ENCODE assay signal across 14 cellular contexts in genomic region chr17:37567137-37567927, GRCh38. TPM values are rescaled to one million over a fixed set of nuclear protein-coding genes. Genes with fewer than 3 reads are reported as not detected.
DNase-seq lines count a peak whose midpoint lies in the region; ATAC-seq, FAIRE-seq and TF ChIP-seq lines count a peak whose summit lies in the region.
"Had no signal": no experiment of that assay in that cellular context is flagged by ENCODE, and none has a peak within 500 bp of the region (broad histone marks: within the 10 kb centered on the region; RNA-seq: fewer than 3 reads in every experiment).

No MANE protein-coding gene starts in this region.

- no peak for TF ChIP-seq RAD21 in HepG2 (CRISPR knock-in tag; IDR thresholded peaks at IDR 0.05)

- intact Hi-C loops in HepG2 (cut with micrococcal nuclease; ENCODE audit: unreplicated experiment) (no loop called here), body of pancreas (cut with DNase I) (no loop called here), gastrocnemius medialis (cut with DNase I; ENCODE audit: low total_unique reads) (no loop called here)

- 90% methylated on average over 6 of the region's 6 CpGs for WGBS in HepG2 (ENCODE audit: low lambda C conversion rate)
- WGBS in body of pancreas, 2 donors, result 77 to 80% methylated on average over 6 of the region's 6 CpGs

- H3K4me3 Mint-ChIP-seq in activated T-helper 17 cell treated with anti-CD3 and anti-CD28 coated beads, Interleukin-2, amount 50 U/mL, for 72 hours, result no peak overlapping the region
- H3K4me3 Mint-ChIP-seq: HFFc6 had no signal

- H3K4me3 ChIP-seq in Karpas-422 (ENCODE audit: low read length), result no peak overlapping the region
- no peak overlapping the region for H3K4me3 ChIP-seq in HepG2 (replicated peaks in 1 of 3; ENCODE audit: insufficient read depth in 1 of 3, low read depth in 2 of 3, low read length in 3 of 3)
- H3K4me3 ChIP-seq in body of pancreas, result no peak overlapping the region
- no peak overlapping the region for H3K4me3 ChIP-seq in gastrocnemius medialis

- H3K9me2 ChIP-seq in Karpas-422 (replicated peaks; ENCODE audit: insufficient read depth, low read length), result no peaks in the 10 kb centered on the region

- no peak for FAIRE-seq in HepG2 (lab: Jason Lieb, UNC)
- FAIRE-seq: GM12891 had no signal

- H3K36me3 ChIP-seq in Karpas-422 (ENCODE audit: insufficient read depth, low read length) (peaks cover 40% of the 10 kb centered on the region), HepG2 (replicated peaks in 1 of 2; ENCODE audit: control insufficient read depth in 1 of 2, insufficient read depth in 2 of 2, low read length in 2 of 2) (peaks cover 7 to 59% of the 10 kb centered on the region in 2 experiments), body of pancreas (replicated peaks in 1 of 2; ENCODE audit: insufficient read depth in 1 of 2, low read depth in 2 of 2) (peaks cover 5 to 15% of the 10 kb centered on the region in 2 donors), gastrocnemius medialis (peaks cover 7 to 73% of the 10 kb centered on the region in 2 donors)

- no peaks in the 10 kb centered on the region for H3K4me1 ChIP-seq in Karpas-422 (ENCODE audit: low read length)
- H3K4me1 ChIP-seq in HepG2 (ENCODE audit: insufficient read depth, low read length), result no peaks in the 10 kb centered on the region
- H3K4me1 ChIP-seq in body of pancreas, result no peaks in the 10 kb centered on the region
- H3K4me1 ChIP-seq in gastrocnemius medialis, result no peaks in the 10 kb centered on the region

- H4K20me1 ChIP-seq in Karpas-422 (ENCODE audit: insufficient read depth, low read depth, low read length), result no peaks in the 10 kb centered on the region
- no peaks in the 10 kb centered on the region; the same call in 1 of the 2 replicates for H4K20me1 ChIP-seq in HepG2 (ENCODE audit: insufficient read depth, low read length)

- BruUV-seq in HepG2 (replicated peaks; lab: Mats Ljungman, UMichigan), result TSS peak; percentile 15

- H3K9ac ChIP-seq in Karpas-422 (ENCODE audit: low read length) (no peak overlapping the region), HepG2 (ENCODE audit: insufficient read depth, low read depth, low read length) (no peak overlapping the region)

- CTCF ChIA-PET in HepG2 (lab: Yijun Ruan, JAX; ENCODE audit: low intra/inter-chr PET ratio, low total read pairs), result no interaction called here

- H2AFZ ChIP-seq in Karpas-422 (ENCODE audit: low read length) (no peak overlapping the region), HepG2 (ENCODE audit: low read length) (no peak overlapping the region)

- in situ Hi-C loops in HepG2 (cut with HindIII; ENCODE audit: extremely low pct_ligation_motif_present, low pct_unique_long_range_greater_than_20kb) (no loop called here), gastrocnemius medialis (cut with MboI; ENCODE audit: low sequenced_read_pairs in 4 of 4) (no loop called here)

- H3K4me1 Mint-ChIP-seq in activated T-helper 17 cell treated with anti-CD3 and anti-CD28 coated beads, Interleukin-2, amount 50 U/mL, for 72 hours, result peaks cover 16% of the 10 kb centered on the region

- H3K27ac Mint-ChIP-seq in activated T-helper 17 cell treated with anti-CD3 and anti-CD28 coated beads, Interleukin-2, amount 50 U/mL, for 72 hours, result peak overlapping the region; percentile 2
- H3K27ac Mint-ChIP-seq: HFFc6 had no signal

- H3K79me2 ChIP-seq in Karpas-422 (ENCODE audit: low read length) (no peaks in the 10 kb centered on the region; the same call in none of the 2 replicates), HepG2 (ENCODE audit: insufficient read depth, low read length) (no peaks in the 10 kb centered on the region)

- TF ChIP-seq EP300 in HepG2 (IDR thresholded peaks at IDR 0.05; ENCODE audit: low read depth in 2 of 2, low read length in 2 of 2) (no peak), HepG2 (CRISPR knock-in tag; IDR thresholded peaks at IDR 0.05; ENCODE audit: borderline replicate concordance) (no peak)

- no peak overlapping the region for H3K27ac ChIP-seq in Karpas-422 (ENCODE audit: low read length)
- H3K27ac ChIP-seq in HepG2 (ENCODE audit: extremely low read length, insufficient read depth, low read length), result no peak overlapping the region
- H3K27ac ChIP-seq in body of pancreas, result no peak overlapping the region
- no peak overlapping the region for H3K27ac ChIP-seq in gastrocnemius medialis
- H3K27ac ChIP-seq: RWPE1 had no signal

- H3K27me3 ChIP-seq in Karpas-422 (ENCODE audit: low read length) (no peaks in the 10 kb centered on the region), HepG2 (ENCODE audit: control insufficient read depth in 1 of 2, insufficient read depth in 2 of 2, low read length in 2 of 2) (no peaks in the 10 kb centered on the region), body of pancreas (no peaks in the 10 kb centered on the region), gastrocnemius medialis (no peaks in the 10 kb centered on the region)

- POLR2A ChIA-PET in HepG2 (lab: Yijun Ruan, JAX), result no interaction called here

- DNase-seq in Daoy (ENCODE audit: low read depth) (peak; percentile 10), Karpas-422 (peak; percentile 27), HepG2 (ENCODE audit: low spot score) (no peak), CD1c-positive myeloid dendritic cell (ENCODE audit: extremely low spot score) (no peak), GF-D8 (lab: John Stamatoyannopoulos, UW) (no peak), body of pancreas (no peak), gastrocnemius medialis (no peak)
- DNase-seq: HFFc6, NCI-H1417 treated with DMSO at 0.1 percent for 48 hours, NCI-H2227 treated with DMSO at 0.1 percent for 48 hours, NCI-H524 treated with DMSO at 0.1 percent for 48 hours had no signal

- no peaks in the 10 kb centered on the region for H3K27me3 Mint-ChIP-seq in activated T-helper 17 cell treated with anti-CD3 and anti-CD28 coated beads, Interleukin-2, amount 50 U/mL, for 72 hours

- TF ChIP-seq CTCF in HepG2 (CRISPR knock-in tag; IDR thresholded peaks at IDR 0.05) (no peak), body of pancreas (IDR thresholded peaks at IDR 0.05) (no peak), gastrocnemius medialis (IDR thresholded peaks at IDR 0.05 in 4 of 5, conservative IDR thresholded peaks at IDR 0.05 in 1 of 5) (no peak)

- TF ChIP-seq POLR2A in HepG2 (IDR thresholded peaks at IDR 0.05; ENCODE audit: insufficient read depth in 1 of 2, low read depth in 2 of 2, low read length in 2 of 2) (no peak), body of pancreas (IDR thresholded peaks at IDR 0.05) (no peak), gastrocnemius medialis (IDR thresholded peaks at IDR 0.05) (no peak)

- H3K36me3 Mint-ChIP-seq in activated T-helper 17 cell treated with anti-CD3 and anti-CD28 coated beads, Interleukin-2, amount 50 U/mL, for 72 hours (ENCODE audit: low read depth), result peaks cover 90% of the 10 kb centered on the region

- no peaks in the 10 kb centered on the region for H3K9me3 Mint-ChIP-seq in activated T-helper 17 cell treated with anti-CD3 and anti-CD28 coated beads, Interleukin-2, amount 50 U/mL, for 72 hours
- H3K9me3 Mint-ChIP-seq: HFFc6 had no signal

- H3K9me3 ChIP-seq in Karpas-422 (ENCODE audit: low read length) (no peaks in the 10 kb centered on the region), HepG2 (ENCODE audit: low read length) (no peaks in the 10 kb centered on the region), body of pancreas (no peaks in the 10 kb centered on the region), gastrocnemius medialis (no peaks in the 10 kb centered on the region)

- H3K4me2 ChIP-seq in Karpas-422 (ENCODE audit: low read depth, low read length, poor library complexity, severe bottlenecking), result no peak overlapping the region
- H3K4me2 ChIP-seq in HepG2 (ENCODE audit: low read depth, low read length), result no peak overlapping the region

- ATAC-seq in activated T-helper 17 cell treated with anti-CD3 and anti-CD28 coated beads, Interleukin-2, amount 50 U/mL, for 72 hours (replicated peaks), result no peak
- ATAC-seq in HepG2 (no peak), body of pancreas (no peak), gastrocnemius medialis (no peak)

TF ChIP-seq in HepG2, 621 proteins besides CTCF, POLR2A, EP300 and RAD21 (continues in another document):
- TF ChIP-seq MAFF (IDR thresholded peaks at IDR 0.05; ENCODE audit: low read depth, low read length), result peak; percentile 85
- peak; percentile 77 to 93 for TF ChIP-seq MAFK (conservative IDR thresholded peaks at IDR 0.05 in 1 of 2, IDR thresholded peaks at IDR 0.05 in 1 of 2; ENCODE audit: low read length in 2 of 2)

RNA-seq across cellular contexts. Expression of gene SYNRG, which starts 41.9 kb away (rescaled TPM):
- total RNA-seq in Daoy (2014; rRNA removed; shearing (Covaris generic)), result 3.4 and 5.4 TPM in 2 replicates
- 37.8 and 46.6 TPM in 2 replicates for total RNA-seq in Karpas-422 (2014; rRNA removed; shearing (Covaris generic); ENCODE audit: low replicate concordance)
- 10 to 100 TPM; 63.8 to 64.1 TPM for total RNA-seq in activated T-helper 17 cell treated with anti-CD3 and anti-CD28 coated beads, Interleukin-2, amount 50 U/mL, for 72 hours
- total RNA-seq in HepG2 (2016; rRNA removed; fragmentation: Illumina TruSeq; extraction: Trizol) (8.7 and 15.4 TPM in 2 replicates), body of pancreas (10 to 100 TPM; 14.2 to 21.3 TPM), gastrocnemius medialis (10 to 100 TPM; 16.0 to 25.0 (median 21.9) TPM)
- total RNA-seq in HepG2 (2016; cell fraction: cytosol; rRNA removed; fragmentation: Illumina TruSeq; extraction: Trizol; ENCODE audit: low read depth), result 5.2 and 5.9 TPM in 2 replicates
- 7.4 and 13.5 TPM in 2 replicates for total RNA-seq in HepG2 (2016; cell fraction: insoluble cytoplasmic fraction; rRNA removed; fragmentation: Illumina TruSeq; extraction: Trizol)
- 5.7 and 6.1 TPM in 2 replicates for total RNA-seq in HepG2 (2016; cell fraction: membrane; rRNA removed; fragmentation: Illumina TruSeq; extraction: Trizol)
- total RNA-seq in HepG2 (2016; cell fraction: nucleus; rRNA removed; fragmentation: Illumina TruSeq; extraction: Trizol), result 13.0 and 13.2 TPM in 2 replicates
- polyA plus RNA-seq in HepG2 (2011; rRNA removed), result 7.3 and 9.3 TPM in 2 replicates
- polyA plus RNA-seq in HepG2 (2011; cell fraction: cytosol; rRNA removed), result 4.3 and 6.2 TPM in 2 replicates
- 10.9 and 12.4 TPM in 2 replicates for polyA plus RNA-seq in HepG2 (2011; cell fraction: nucleus; rRNA removed)
- 8.9 and 10.7 TPM in 2 replicates for polyA plus RNA-seq in HepG2 (2012)
- polyA plus RNA-seq in HepG2 (2016; cell fraction: cytosol; fragmentation: Illumina TruSeq; extraction: Trizol; ENCODE audit: low read depth), result 0.62 and 0.75 TPM in 2 replicates
- polyA plus RNA-seq in HepG2 (2016; cell fraction: insoluble cytoplasmic fraction; fragmentation: Illumina TruSeq; extraction: Trizol; ENCODE audit: low read depth), result 10.1 and 12.7 TPM in 2 replicates
- polyA plus RNA-seq in HepG2 (2016; cell fraction: membrane; fragmentation: Illumina TruSeq; extraction: Trizol; ENCODE audit: low read depth), result 1.2 and 1.5 TPM in 2 replicates
- polyA plus RNA-seq in HepG2 (2016; cell fraction: nucleus; fragmentation: Illumina TruSeq; extraction: Trizol; ENCODE audit: insufficient read depth, low read depth), result 17.1 TPM in 2 replicates
- 32.6 and 35.9 TPM in 2 replicates for polyA minus RNA-seq in HepG2 (2011; rRNA and poly(A)+ RNA removed; ENCODE audit: low replicate concordance)
- polyA minus RNA-seq in HepG2 (2011; cell fraction: cytosol; rRNA and poly(A)+ RNA removed), result 12.0 and 15.9 TPM in 2 replicates
- 30.4 and 35.7 TPM in 2 replicates for polyA minus RNA-seq in HepG2 (2011; cell fraction: nucleus; rRNA and poly(A)+ RNA removed)

Comparison
In these comparisons a context has a peak if more than half of its experiments do, and no peak if none do; other contexts are left out.
1. DNase-seq: peak in Daoy (single experiment) and Karpas-422 (single experiment); none in HepG2 (single experiment), CD1c-positive myeloid dendritic cell (single experiment), GF-D8 (single experiment), body of pancreas (0 of 4) and gastrocnemius medialis (0 of 2).